ENCODE assay signal across 36 cellular contexts in genomic region chr1:232517204-232517603, GRCh38.
"Had no signal": no experiment of that assay in that cellular context is flagged by ENCODE, and none has a peak within 500 bp of the region (broad histone marks: within the 10 kb centered on the region; RNA-seq: fewer than 3 reads in every experiment).

No MANE protein-coding gene starts in this region.

- H3K27ac ChIP-seq: KMS-11 had no signal

- H3K4me3 ChIP-seq: MG63 had no signal

- H3K27me3 ChIP-seq: MG63 had no signal

- DNase-seq: Karpas-422, Kasumi-1, MG63, MM.1S, MV-4-11, NCI-H1048, NCI-H1092, NCI-H1092 treated with DMSO at 0.1 percent for 48 hours, NCI-H1105, NCI-H1105 treated with DMSO at 0.1 percent for 48 hours, NCI-H1417, NCI-H1417 treated with DMSO at 0.1 percent for 48 hours, NCI-H1436, NCI-H1436 treated with DMSO at 0.1 percent for 48 hours, NCI-H1694, NCI-H1694 treated with DMSO at 0.1 percent for 48 hours, NCI-H187, NCI-H187 treated with DMSO at 0.1 percent for 48 hours, NCI-H1930, NCI-H2029, NCI-H2029 treated with DMSO at 0.1 percent for 48 hours, NCI-H2081, NCI-H2081 treated with DMSO at 0.1 percent for 48 hours, NCI-H2107, NCI-H2171, NCI-H2171 treated with DMSO at 0.1 percent for 48 hours, NCI-H2227 treated with DMSO at 0.1 percent for 48 hours, NCI-H226, NCI-H345, NCI-H446, NCI-H446 treated with DMSO at 0.1 percent for 48 hours, NCI-H510A, NCI-H510A treated with DMSO at 0.1 percent for 48 hours, NCI-H524, NCI-H524 treated with DMSO at 0.1 percent for 48 hours had no signal

- H3K4me2 ChIP-seq: KMS-11 had no signal
